9 cellular contexts compared by ENCODE assay signal in the genomic region with DNA sequence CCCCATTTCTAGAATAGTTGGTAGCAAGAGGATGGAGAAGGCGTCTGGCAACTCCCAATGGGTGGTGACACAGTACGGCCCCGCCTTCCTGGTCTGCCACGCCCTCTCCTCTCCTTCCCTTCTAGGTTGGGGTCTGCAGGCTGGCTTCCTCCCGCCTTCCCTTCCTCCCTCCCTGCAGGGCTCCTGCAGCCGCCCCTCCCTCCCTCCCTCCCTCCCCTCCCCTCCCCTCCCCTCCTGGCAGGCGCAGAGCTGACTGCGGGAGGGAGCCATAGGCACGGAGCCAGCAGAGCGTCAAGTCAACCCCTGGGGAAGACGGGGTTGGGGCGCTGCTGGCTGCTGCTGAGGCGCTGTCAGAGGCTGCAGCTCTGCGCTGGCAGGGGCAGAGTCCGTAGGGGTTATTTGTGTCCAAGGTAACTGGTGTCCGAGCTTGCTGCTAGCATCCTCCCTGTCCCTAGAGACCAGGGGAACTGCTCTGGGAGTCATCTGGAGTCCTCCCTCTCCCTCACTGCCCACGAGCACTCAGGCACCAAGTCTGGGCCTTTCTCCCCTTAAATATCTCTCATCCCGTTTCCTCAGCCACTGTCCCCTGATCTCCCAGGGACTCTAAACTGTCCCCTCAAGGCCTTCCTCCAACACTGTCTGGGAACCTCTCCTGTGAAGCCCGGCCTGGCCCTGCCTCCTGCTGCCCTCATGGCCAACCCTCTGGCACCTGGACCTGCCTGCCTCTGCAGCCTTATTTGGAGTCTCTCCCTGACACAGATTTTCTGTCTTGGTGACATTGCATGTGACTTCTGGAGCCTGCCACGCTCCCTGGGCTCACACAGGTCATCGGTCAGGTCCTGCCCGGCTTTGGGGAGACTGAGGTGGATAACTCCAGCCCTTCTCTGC. TPM values are rescaled to one million over a fixed set of nuclear protein-coding genes. Genes with fewer than 3 reads are reported as not detected.
DNase-seq lines count a peak whose midpoint lies in the region; ATAC-seq and TF ChIP-seq lines count a peak whose summit lies in the region.
"Had no signal": no experiment of that assay in that cellular context is flagged by ENCODE, and none has a peak within 500 bp of the region (broad histone marks: within the 10 kb centered on the region; RNA-seq: fewer than 3 reads in every experiment).

No MANE protein-coding gene starts in this region.

- CTCF ChIA-PET in activated naive CD4-positive, alpha-beta T cell treated with anti-CD3 and anti-CD28 coated beads for 36 hours (lab: Charles Lee), result interaction anchor here (0.6 to 1.9 kb wide), 9 partner anchors 18 to 369 kb away, joined by 3 to 11 read pairs (median 6); a partner anchor contains a TSS

- no peaks in the 10 kb centered on the region for H3K36me3 ChIP-seq in NT2/D1 (ENCODE audit: insufficient read depth, insufficient read length, low read length)
- no peaks in the 10 kb centered on the region for H3K36me3 ChIP-seq in thyroid gland

- H3K27me3 ChIP-seq in NT2/D1 (ENCODE audit: insufficient read depth, insufficient read length) (peaks cover 17% of the 10 kb centered on the region), thyroid gland (no peaks in the 10 kb centered on the region), dorsolateral prefrontal cortex (no peaks in the 10 kb centered on the region)

- H3K27ac ChIP-seq in thyroid gland (no peak overlapping the region), dorsolateral prefrontal cortex (peak overlapping the region in 2 of 59 donors; percentile 91 to 94)

- WGBS in thyroid gland, 2 donors, result 21 to 25% methylated on average over 15 to 19 of the region's 22 CpGs

- H3K9me3 Mint-ChIP-seq in activated naive CD4-positive, alpha-beta T cell treated with anti-CD3 and anti-CD28 coated beads, Interleukin-2, amount 50 U/mL, for 24 hours, result no peaks in the 10 kb centered on the region
- no peaks in the 10 kb centered on the region for H3K9me3 Mint-ChIP-seq in activated naive CD4-positive, alpha-beta T cell treated with anti-CD3 and anti-CD28 coated beads for 36 hours

- TF ChIP-seq POLR2A in thyroid gland (IDR thresholded peaks at IDR 0.05), result no peak

- H3K4me1 ChIP-seq in NT2/D1 (ENCODE audit: insufficient read depth, insufficient read length), result peaks cover 18% of the 10 kb centered on the region
- peaks cover 7 to 18% of the 10 kb centered on the region in 2 donors for H3K4me1 ChIP-seq in thyroid gland

- TF ChIP-seq CTCF in thyroid gland (IDR thresholded peaks at IDR 0.05) (no peak), dorsolateral prefrontal cortex (IDR thresholded peaks at IDR 0.05 in 54 of 56, conservative IDR thresholded peaks at IDR 0.05 in 2 of 56; ENCODE audit: low read depth in 1 of 56, partially characterized antibody in 56 of 56) (no peak)

- H3K4me3 ChIP-seq in NT2/D1 (ENCODE audit: insufficient read length, low read depth) (peak overlapping the region; percentile 3), thyroid gland (replicated peaks in 1 of 3) (no peak overlapping the region), dorsolateral prefrontal cortex (peak overlapping the region in 2 of 59 donors; percentile 4 to 9)

- intact Hi-C loops in activated naive CD4-positive, alpha-beta T cell treated with anti-CD3 and anti-CD28 coated beads for 36 hours (cut with micrococcal nuclease), result no loop called here
- intact Hi-C loops in thyroid gland (cut with DNase I), result loop anchor here (10.0 kb wide), 2 partner anchors 296 to 324 kb away; no protein-coding TSS in a partner anchor
- intact Hi-C loops in dorsolateral prefrontal cortex (cut with DNase I), result loop anchor here (1.0 to 10.0 kb wide), 2 partner anchors 420 to 626 kb away; no protein-coding TSS in a partner anchor

- H3K36me3 Mint-ChIP-seq in activated naive CD4-positive, alpha-beta T cell treated with anti-CD3 and anti-CD28 coated beads, Interleukin-2, amount 50 U/mL, for 24 hours, result no peaks in the 10 kb centered on the region
- H3K36me3 Mint-ChIP-seq in activated naive CD4-positive, alpha-beta T cell treated with anti-CD3 and anti-CD28 coated beads for 36 hours (ENCODE audit: low read depth), result no peaks in the 10 kb centered on the region

- peak overlapping the region; percentile 79 for H3K9ac ChIP-seq in NT2/D1 (ENCODE audit: insufficient read length, low read depth)

- H3K27ac Mint-ChIP-seq in activated naive CD4-positive, alpha-beta T cell treated with anti-CD3 and anti-CD28 coated beads, Interleukin-2, amount 50 U/mL, for 24 hours, result no peak overlapping the region
- H3K27ac Mint-ChIP-seq in activated naive CD4-positive, alpha-beta T cell treated with anti-CD3 and anti-CD28 coated beads for 36 hours, result no peak overlapping the region

- DNase-seq in activated naive CD4-positive, alpha-beta T cell treated with anti-CD3 and anti-CD28 coated beads for 36 hours, result no peak
- DNase-seq in NT2/D1 (ENCODE audit: low read depth, low spot score), result peak; percentile 80
- DNase-seq in iPS-NIHi11 (ENCODE audit: low spot score), result peak; percentile 85
- peak; percentile 10 to 26 for DNase-seq in thyroid gland
- no peak for DNase-seq in dorsolateral prefrontal cortex
- DNase-seq in NCI-H510A treated with DMSO at 0.1 percent for 48 hours (lab: John Stamatoyannopoulos, UW), result no peak
- DNase-seq: activated naive CD4-positive, alpha-beta T cell treated with anti-CD3 and anti-CD28 coated beads, Interleukin-2, amount 50 U/mL, for 16 hours had no signal

- H3K9me3 ChIP-seq in NT2/D1 (ENCODE audit: insufficient read depth, low read length), result no peaks in the 10 kb centered on the region
- H3K9me3 ChIP-seq in thyroid gland, result no peaks in the 10 kb centered on the region

- H3K4me1 Mint-ChIP-seq in activated naive CD4-positive, alpha-beta T cell treated with anti-CD3 and anti-CD28 coated beads, Interleukin-2, amount 50 U/mL, for 24 hours, result peaks cover 27% of the 10 kb centered on the region
- peaks cover 33% of the 10 kb centered on the region for H3K4me1 Mint-ChIP-seq in activated naive CD4-positive, alpha-beta T cell treated with anti-CD3 and anti-CD28 coated beads for 36 hours (ENCODE audit: low read depth)

- peak overlapping the region; percentile 36 for H3K4me3 Mint-ChIP-seq in activated naive CD4-positive, alpha-beta T cell treated with anti-CD3 and anti-CD28 coated beads, Interleukin-2, amount 50 U/mL, for 24 hours
- no peak overlapping the region for H3K4me3 Mint-ChIP-seq in activated naive CD4-positive, alpha-beta T cell treated with anti-CD3 and anti-CD28 coated beads for 36 hours

- no peaks in the 10 kb centered on the region for H3K27me3 Mint-ChIP-seq in activated naive CD4-positive, alpha-beta T cell treated with anti-CD3 and anti-CD28 coated beads, Interleukin-2, amount 50 U/mL, for 24 hours
- peaks cover 2% of the 10 kb centered on the region for H3K27me3 Mint-ChIP-seq in activated naive CD4-positive, alpha-beta T cell treated with anti-CD3 and anti-CD28 coated beads for 36 hours (ENCODE audit: low read depth)

- ATAC-seq in GM18867 (IDR thresholded peaks at IDR 0.05; ENCODE audit: unreplicated experiment), result no peak

RNA-seq across cellular contexts. Expression of a gene that starts 57.4 kb away (rescaled TPM):
- total RNA-seq in activated naive CD4-positive, alpha-beta T cell treated with anti-CD3 and anti-CD28 coated beads for 36 hours, result 1 to 10 TPM; 1.1 to 1.2 TPM
- total RNA-seq in thyroid gland, result 10 to 100 TPM; 27.1 to 93.0 (median 70.5) TPM
- total RNA-seq in dorsolateral prefrontal cortex, result 10 to 100 TPM; 13.3 to 66.0 (median 31.4) TPM

Comparison
In these comparisons a context has a peak if more than half of its experiments do, and no peak if none do; other contexts are left out.
1. DNase-seq: peak in NT2/D1 (single experiment), iPS-NIHi11 (single experiment) and thyroid gland (2 of 2); none in activated naive CD4-positive, alpha-beta T cell treated with anti-CD3 and anti-CD28 coated beads for 36 hours (single experiment), dorsolateral prefrontal cortex (0 of 10) and NCI-H510A treated with DMSO at 0.1 percent for 48 hours (single experiment).
2. RNA of a gene that starts 57.4 kb away (total RNA-seq): 27.1 to 93.0 TPM in thyroid gland and 13.3 to 66.0 TPM in dorsolateral prefrontal cortex; 1.1 to 1.2 TPM in activated naive CD4-positive, alpha-beta T cell treated with anti-CD3 and anti-CD28 coated beads for 36 hours; every median in the first group is over 4 times any median in the second.